In genomic region chr5:97041239-97041638, GRCh38 we compare ENCODE assay signal across 1 cellular context.
TF ChIP-seq lines count a peak whose summit lies in the region.

No MANE protein-coding gene starts in this region.

TF ChIP-seq in K562, 482 proteins besides CTCF, POLR2A, EP300 and RAD21 (continued from another document and continues in another):
- TF ChIP-seq ZBTB12 (CRISPR knock-in tag; IDR thresholded peaks at IDR 0.05) (peak; percentile 24; the same call in 1 of the 2 replicates), REST (CRISPR knock-in tag; IDR thresholded peaks at IDR 0.05; ENCODE audit: low read depth) (no peak), L3MBTL2 (IDR thresholded peaks at IDR 0.05) (peak; percentile 93), ZNF512 (tag; IDR thresholded peaks at IDR 0.05) (no peak), RNF219 (CRISPR knock-in tag; IDR thresholded peaks at IDR 0.05) (peak; percentile 62; the same call in 1 of the 2 replicates), ETV5 (CRISPR knock-in tag; IDR thresholded peaks at IDR 0.05; ENCODE audit: low read depth) (no peak), NFE2L1 (tag; IDR thresholded peaks at IDR 0.05; ENCODE audit: borderline replicate concordance, low read depth) (no peak), KAT2B (IDR thresholded peaks at IDR 0.05; ENCODE audit: low read depth, low read length) (no peak), THRA (IDR thresholded peaks at IDR 0.05) (no peak), NFIC (IDR thresholded peaks at IDR 0.05) (no peak), CEBPG (CRISPR knock-in tag; IDR thresholded peaks at IDR 0.05) (peak; percentile 85), CEBPG (tag; conservative IDR thresholded peaks at IDR 0.05 in 1 of 2, IDR thresholded peaks at IDR 0.05 in 1 of 2) (peak; percentile 65 to 97), SMARCE1 (IDR thresholded peaks at IDR 0.05) (no peak), ZNF76 (CRISPR knock-in tag; IDR thresholded peaks at IDR 0.05; ENCODE audit: borderline replicate concordance) (peak; percentile 78; the same call in 1 of the 2 replicates), NR1H2 (CRISPR knock-in tag; IDR thresholded peaks at IDR 0.05) (no peak), STAG1 (CRISPR knock-in tag; IDR thresholded peaks at IDR 0.05; ENCODE audit: borderline replicate concordance) (no peak), MBD2 (IDR thresholded peaks at IDR 0.05; ENCODE audit: borderline replicate concordance, low read depth) (no peak), CHD4 (IDR thresholded peaks at IDR 0.05; ENCODE audit: insufficient read depth, insufficient replicate concordance, low read depth, low read length, poor library complexity, severe bottlenecking) (no peak), FOXJ2 (tag; IDR thresholded peaks at IDR 0.05) (peak; percentile 68), HDAC6 (IDR thresholded peaks at IDR 0.05; ENCODE audit: low read depth, low read length) (no peak), VEZF1 (CRISPR knock-in tag; IDR thresholded peaks at IDR 0.05) (peak; percentile 33; the same call in 1 of the 2 replicates), ZBTB11 (CRISPR knock-in tag; IDR thresholded peaks at IDR 0.05) (no peak), CTCFL (IDR thresholded peaks at IDR 0.05; ENCODE audit: borderline replicate concordance, insufficient read depth, low read depth, low read length, poor library complexity, severe bottlenecking) (no peak), SOX6 (IDR thresholded peaks at IDR 0.05) (peak; percentile 62), GTF2F1 (IDR thresholded peaks at IDR 0.05; ENCODE audit: low read depth, low read length) (no peak), FOXK2 (conservative IDR thresholded peaks at IDR 0.05 in 1 of 2, IDR thresholded peaks at IDR 0.05 in 1 of 2; ENCODE audit: low read depth in 2 of 2) (no peak), ZBTB43 (CRISPR knock-in tag; IDR thresholded peaks at IDR 0.05) (no peak), ZNF224 (CRISPR knock-in tag; IDR thresholded peaks at IDR 0.05) (no peak), CHAMP1 (IDR thresholded peaks at IDR 0.05) (no peak), ZNF395 (CRISPR knock-in tag; IDR thresholded peaks at IDR 0.05) (peak; percentile 55; the same call in 1 of the 2 replicates), SMAD3 (CRISPR knock-in tag; conservative IDR thresholded peaks at IDR 0.05) (peak; percentile 93)
